2 cellular contexts compared by ENCODE assay signal in genomic region chr5:6592611-6593010, GRCh38.
TF ChIP-seq lines count a peak whose summit lies in the region.

No MANE protein-coding gene starts in this region.

TF ChIP-seq in liver, 16 proteins besides CTCF, POLR2A, EP300 and RAD21:
- TF ChIP-seq, protein P1, sequence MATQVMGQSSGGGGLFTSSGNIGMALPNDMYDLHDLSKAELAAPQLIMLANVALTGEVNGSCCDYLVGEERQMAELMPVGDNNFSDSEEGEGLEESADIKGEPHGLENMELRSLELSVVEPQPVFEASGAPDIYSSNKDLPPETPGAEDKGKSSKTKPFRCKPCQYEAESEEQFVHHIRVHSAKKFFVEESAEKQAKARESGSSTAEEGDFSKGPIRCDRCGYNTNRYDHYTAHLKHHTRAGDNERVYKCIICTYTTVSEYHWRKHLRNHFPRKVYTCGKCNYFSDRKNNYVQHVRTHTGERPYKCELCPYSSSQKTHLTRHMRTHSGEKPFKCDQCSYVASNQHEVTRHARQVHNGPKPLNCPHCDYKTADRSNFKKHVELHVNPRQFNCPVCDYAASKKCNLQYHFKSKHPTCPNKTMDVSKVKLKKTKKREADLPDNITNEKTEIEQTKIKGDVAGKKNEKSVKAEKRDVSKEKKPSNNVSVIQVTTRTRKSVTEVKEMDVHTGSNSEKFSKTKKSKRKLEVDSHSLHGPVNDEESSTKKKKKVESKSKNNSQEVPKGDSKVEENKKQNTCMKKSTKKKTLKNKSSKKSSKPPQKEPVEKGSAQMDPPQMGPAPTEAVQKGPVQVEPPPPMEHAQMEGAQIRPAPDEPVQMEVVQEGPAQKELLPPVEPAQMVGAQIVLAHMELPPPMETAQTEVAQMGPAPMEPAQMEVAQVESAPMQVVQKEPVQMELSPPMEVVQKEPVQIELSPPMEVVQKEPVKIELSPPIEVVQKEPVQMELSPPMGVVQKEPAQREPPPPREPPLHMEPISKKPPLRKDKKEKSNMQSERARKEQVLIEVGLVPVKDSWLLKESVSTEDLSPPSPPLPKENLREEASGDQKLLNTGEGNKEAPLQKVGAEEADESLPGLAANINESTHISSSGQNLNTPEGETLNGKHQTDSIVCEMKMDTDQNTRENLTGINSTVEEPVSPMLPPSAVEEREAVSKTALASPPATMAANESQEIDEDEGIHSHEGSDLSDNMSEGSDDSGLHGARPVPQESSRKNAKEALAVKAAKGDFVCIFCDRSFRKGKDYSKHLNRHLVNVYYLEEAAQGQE (IDR thresholded peaks at IDR 0.05) = peak; percentile 19
- TF ChIP-seq NR2F2 (IDR thresholded peaks at IDR 0.05) (no peak), JUND (IDR thresholded peaks at IDR 0.05) (peak in 1 of 2 donors; percentile 40), HNF4A (conservative IDR thresholded peaks at IDR 0.05) (peak in 1 of 2 donors; percentile 72), SP1 (IDR thresholded peaks at IDR 0.05) (peak; percentile 63), GABPA (IDR thresholded peaks at IDR 0.05 in 1 of 2, conservative IDR thresholded peaks at IDR 0.05 in 1 of 2) (no peak), FOXA1 (IDR thresholded peaks at IDR 0.05) (no peak), EGR1 (IDR thresholded peaks at IDR 0.05; ENCODE audit: low read depth in 2 of 2) (no peak), FOXA2 (IDR thresholded peaks at IDR 0.05) (no peak), TAF1 (conservative IDR thresholded peaks at IDR 0.05) (no peak), RXRA (IDR thresholded peaks at IDR 0.05) (peak; percentile 78 to 85), HNF4G (IDR thresholded peaks at IDR 0.05) (peak; percentile 19), YY1 (IDR thresholded peaks at IDR 0.05) (peak; percentile 39)
- TF ChIP-seq, protein P2, sequence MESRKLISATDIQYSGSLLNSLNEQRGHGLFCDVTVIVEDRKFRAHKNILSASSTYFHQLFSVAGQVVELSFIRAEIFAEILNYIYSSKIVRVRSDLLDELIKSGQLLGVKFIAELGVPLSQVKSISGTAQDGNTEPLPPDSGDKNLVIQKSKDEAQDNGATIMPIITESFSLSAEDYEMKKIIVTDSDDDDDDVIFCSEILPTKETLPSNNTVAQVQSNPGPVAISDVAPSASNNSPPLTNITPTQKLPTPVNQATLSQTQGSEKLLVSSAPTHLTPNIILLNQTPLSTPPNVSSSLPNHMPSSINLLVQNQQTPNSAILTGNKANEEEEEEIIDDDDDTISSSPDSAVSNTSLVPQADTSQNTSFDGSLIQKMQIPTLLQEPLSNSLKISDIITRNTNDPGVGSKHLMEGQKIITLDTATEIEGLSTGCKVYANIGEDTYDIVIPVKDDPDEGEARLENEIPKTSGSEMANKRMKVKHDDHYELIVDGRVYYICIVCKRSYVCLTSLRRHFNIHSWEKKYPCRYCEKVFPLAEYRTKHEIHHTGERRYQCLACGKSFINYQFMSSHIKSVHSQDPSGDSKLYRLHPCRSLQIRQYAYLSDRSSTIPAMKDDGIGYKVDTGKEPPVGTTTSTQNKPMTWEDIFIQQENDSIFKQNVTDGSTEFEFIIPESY (IDR thresholded peaks at IDR 0.05) = no peak
- TF ChIP-seq, protein P3, sequence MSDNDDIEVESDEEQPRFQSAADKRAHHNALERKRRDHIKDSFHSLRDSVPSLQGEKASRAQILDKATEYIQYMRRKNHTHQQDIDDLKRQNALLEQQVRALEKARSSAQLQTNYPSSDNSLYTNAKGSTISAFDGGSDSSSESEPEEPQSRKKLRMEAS (IDR thresholded peaks at IDR 0.05) = peak; percentile 66
- TF ChIP-seq, protein P4, sequence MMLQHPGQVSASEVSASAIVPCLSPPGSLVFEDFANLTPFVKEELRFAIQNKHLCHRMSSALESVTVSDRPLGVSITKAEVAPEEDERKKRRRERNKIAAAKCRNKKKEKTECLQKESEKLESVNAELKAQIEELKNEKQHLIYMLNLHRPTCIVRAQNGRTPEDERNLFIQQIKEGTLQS (IDR thresholded peaks at IDR 0.05) = peak; percentile 45

TF ChIP-seq in HepG2, 621 proteins besides CTCF, POLR2A, EP300 and RAD21 (continued from another document):
- TF ChIP-seq, protein P1 (IDR thresholded peaks at IDR 0.05; ENCODE audit: borderline replicate concordance in 1 of 2, low read depth in 1 of 2, low read length in 2 of 2) = no peak
